ENCODE assay signal across 1 cellular context in the genomic region with DNA sequence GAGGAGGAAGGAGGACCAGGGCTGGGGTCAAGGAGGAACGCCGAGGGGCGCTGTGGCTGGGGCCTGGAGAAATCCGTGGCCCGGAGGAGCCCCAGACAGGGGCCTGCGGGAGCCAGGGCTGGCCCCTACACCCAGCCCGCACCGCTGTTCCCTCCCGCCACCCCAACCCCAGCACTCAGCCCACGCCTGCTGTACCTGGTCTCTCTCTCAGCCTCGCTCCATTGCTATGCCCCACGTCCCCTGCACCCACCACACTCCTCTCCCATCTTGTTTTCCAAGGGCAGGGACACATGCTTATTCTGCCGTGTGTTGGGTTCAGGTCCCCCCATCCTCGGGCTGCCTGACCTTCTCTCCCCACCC. TPM values are rescaled to one million over a fixed set of nuclear protein-coding genes. Genes with fewer than 3 reads are reported as not detected.
"Had no signal": no experiment of that assay in that cellular context is flagged by ENCODE, and none has a peak within 500 bp of the region (broad histone marks: within the 10 kb centered on the region; RNA-seq: fewer than 3 reads in every experiment).

No MANE protein-coding gene starts in this region.

RNA-seq across cellular contexts. Expression of a gene that starts 0.5 kb away (rescaled TPM):
- polyA plus RNA-seq: IgD-negative memory B cell had no signal
